10 cellular contexts compared by ENCODE assay signal in genomic region chr3:122858373-122858772, GRCh38.
A peak's percentile ranks its signal among the peaks of the same experiment; 100 is the strongest.
DNase-seq lines count a peak whose midpoint lies in the region; ATAC-seq, FAIRE-seq and TF ChIP-seq lines count a peak whose summit lies in the region.
"Had no signal": no experiment of that assay in that cellular context is flagged by ENCODE, and none has a peak within 500 bp of the region (broad histone marks: within the 10 kb centered on the region; RNA-seq: fewer than 3 reads in every experiment).

No MANE protein-coding gene starts in this region.

- no peak overlapping the region for H3K27ac Mint-ChIP-seq in activated T-cell treated with anti-CD3 and anti-CD28 coated beads, Interleukin-2, amount 50 U/mL, for 24 hours
- H3K27ac Mint-ChIP-seq in activated T-helper 1 cell treated with anti-CD3 and anti-CD28 coated beads, Interleukin-12 subunit alpha, Interleukin-12 subunit beta, Interleukin-2, Interleukin-4 antibody, amounts not matched to agents 30 ng/mL and 10 ng/mL and 1 ng/mL, durations not matched to agents 14 hours and 24 hours and 36 hours = no peak overlapping the region

- no peak overlapping the region for H3K4me3 Mint-ChIP-seq in activated T-cell treated with anti-CD3 and anti-CD28 coated beads, Interleukin-2, amount 50 U/mL, for 24 hours
- H3K4me3 Mint-ChIP-seq in activated T-helper 1 cell treated with anti-CD3 and anti-CD28 coated beads, Interleukin-12 subunit alpha, Interleukin-12 subunit beta, Interleukin-2, Interleukin-4 antibody, amounts not matched to agents 30 ng/mL and 10 ng/mL and 1 ng/mL, durations not matched to agents 14 hours and 24 hours and 36 hours = no peak overlapping the region

- no peak for TF ChIP-seq POLR2A in heart left ventricle (IDR thresholded peaks at IDR 0.05)

- no peaks in the 10 kb centered on the region for H3K9me3 Mint-ChIP-seq in activated T-cell treated with anti-CD3 and anti-CD28 coated beads, Interleukin-2, amount 50 U/mL, for 24 hours
- no peaks in the 10 kb centered on the region for H3K9me3 Mint-ChIP-seq in activated T-helper 1 cell treated with anti-CD3 and anti-CD28 coated beads, Interleukin-12 subunit alpha, Interleukin-12 subunit beta, Interleukin-2, Interleukin-4 antibody, amounts not matched to agents 30 ng/mL and 10 ng/mL and 1 ng/mL, durations not matched to agents 14 hours and 24 hours and 36 hours

- H3K4me3 ChIP-seq in heart left ventricle (no peak overlapping the region), foreskin fibroblast (ENCODE audit: low read depth in 1 of 2, low read length in 2 of 2) (no peak overlapping the region)
- H3K4me3 ChIP-seq: sigmoid colon had no signal

- peaks cover 0 to 62% (median 10%) of the 10 kb centered on the region in 9 donors for H3K36me3 ChIP-seq in heart left ventricle

- intact Hi-C loops in heart left ventricle (cut with DNase I) = loop anchor here in 3 of 10 donors (5.0 to 10.0 kb wide), 2 partner anchors 169 to 396 kb away; partner anchors contain the start of gene SEMA5B (in 2 of the 3)
- intact Hi-C loops in left cardiac atrium (cut with DNase I) = no loop called here
- intact Hi-C loops in activated T-helper 1 cell treated with anti-CD3 and anti-CD28 coated beads, Interleukin-12 subunit alpha, Interleukin-12 subunit beta, Interleukin-2, Interleukin-4 antibody, amounts not matched to agents 30 ng/mL and 10 ng/mL and 1 ng/mL, durations not matched to agents 14 hours and 24 hours and 36 hours (cut with micrococcal nuclease) = loop anchor here (1.0 to 5.0 kb wide), 2 partner anchors 61 to 170 kb away; partner anchors contain the start of gene SLC49A4

- H3K4me1 Mint-ChIP-seq in activated T-cell treated with anti-CD3 and anti-CD28 coated beads, Interleukin-2, amount 50 U/mL, for 24 hours (ENCODE audit: low read depth) = peaks cover 8% of the 10 kb centered on the region
- peaks cover 9% of the 10 kb centered on the region for H3K4me1 Mint-ChIP-seq in activated T-helper 1 cell treated with anti-CD3 and anti-CD28 coated beads, Interleukin-12 subunit alpha, Interleukin-12 subunit beta, Interleukin-2, Interleukin-4 antibody, amounts not matched to agents 30 ng/mL and 10 ng/mL and 1 ng/mL, durations not matched to agents 14 hours and 24 hours and 36 hours (ENCODE audit: low read depth)

- no peaks in the 10 kb centered on the region for H3K4me1 ChIP-seq in heart left ventricle
- H3K4me1 ChIP-seq: sigmoid colon had no signal

- no peak for FAIRE-seq in urothelium cell line (lab: Jason Lieb, UNC)

- no peak for ATAC-seq in heart left ventricle
- ATAC-seq in left cardiac atrium = no peak

- H3K36me3 Mint-ChIP-seq in activated T-cell treated with anti-CD3 and anti-CD28 coated beads, Interleukin-2, amount 50 U/mL, for 24 hours (ENCODE audit: low read depth) = peaks cover 24% of the 10 kb centered on the region
- peaks cover 4% of the 10 kb centered on the region for H3K36me3 Mint-ChIP-seq in activated T-helper 1 cell treated with anti-CD3 and anti-CD28 coated beads, Interleukin-12 subunit alpha, Interleukin-12 subunit beta, Interleukin-2, Interleukin-4 antibody, amounts not matched to agents 30 ng/mL and 10 ng/mL and 1 ng/mL, durations not matched to agents 14 hours and 24 hours and 36 hours (ENCODE audit: low read depth)

- H3K27me3 Mint-ChIP-seq in activated T-cell treated with anti-CD3 and anti-CD28 coated beads, Interleukin-2, amount 50 U/mL, for 24 hours = no peaks in the 10 kb centered on the region
- no peaks in the 10 kb centered on the region for H3K27me3 Mint-ChIP-seq in activated T-helper 1 cell treated with anti-CD3 and anti-CD28 coated beads, Interleukin-12 subunit alpha, Interleukin-12 subunit beta, Interleukin-2, Interleukin-4 antibody, amounts not matched to agents 30 ng/mL and 10 ng/mL and 1 ng/mL, durations not matched to agents 14 hours and 24 hours and 36 hours (ENCODE audit: insufficient read depth)

- TF ChIP-seq CTCF in heart left ventricle (IDR thresholded peaks at IDR 0.05) (peak in 11 of 12 donors; percentile 18 to 60 (median 40)), foreskin fibroblast (IDR thresholded peaks at IDR 0.05; ENCODE audit: low read depth, low read length) (peak; percentile 27)

- 82 to 92% (median 85%) methylated on average over 1 of the region's 1 CpG for WGBS in heart left ventricle, 4 donors

- no peaks in the 10 kb centered on the region for H3K27me3 ChIP-seq in heart left ventricle
- H3K27me3 ChIP-seq: sigmoid colon had no signal

- no peaks in the 10 kb centered on the region for H3K9me3 ChIP-seq in heart left ventricle
- H3K9me3 ChIP-seq: sigmoid colon had no signal

- no peak for DNase-seq in heart left ventricle
- no peak for DNase-seq in left cardiac atrium
- DNase-seq in RKO (ENCODE audit: low spot score) = peak; percentile 41
- peak; percentile 10 to 59 for DNase-seq in foreskin fibroblast
- peak; percentile 23 for DNase-seq in urothelium cell line (ENCODE audit: low spot score)
- DNase-seq in activated T-cell treated with anti-CD3 and anti-CD28 coated beads, Interleukin-2, amount 50 U/mL, for 24 hours = no peak
- no peak for DNase-seq in stimulated activated CD4-positive, alpha-beta T cell treated with anti-CD3 and anti-CD28 coated beads, Interleukin-12 subunit alpha, Interleukin-12 subunit beta, amount 100 ng/mL, for 4 hours
- no peak for DNase-seq in activated T-helper 1 cell treated with anti-CD3 and anti-CD28 coated beads, Interleukin-12 subunit alpha, Interleukin-12 subunit beta, Interleukin-2, Interleukin-4 antibody, amounts not matched to agents 30 ng/mL and 10 ng/mL and 1 ng/mL, durations not matched to agents 14 hours and 24 hours and 36 hours (ENCODE audit: low spot score)
- DNase-seq: sigmoid colon, T-helper 2 cell had no signal

- no peak overlapping the region for H3K27ac ChIP-seq in heart left ventricle
- H3K27ac ChIP-seq: sigmoid colon had no signal

Comparison
In these comparisons a context has a peak if more than half of its experiments do, and no peak if none do; other contexts are left out.
1. DNase-seq: peak in RKO (single experiment), foreskin fibroblast (2 of 2) and urothelium cell line (single experiment); none in heart left ventricle (0 of 5), left cardiac atrium (single experiment), activated T-cell treated with anti-CD3 and anti-CD28 coated beads, Interleukin-2, amount 50 U/mL, for 24 hours (single experiment), stimulated activated CD4-positive, alpha-beta T cell treated with anti-CD3 and anti-CD28 coated beads, Interleukin-12 subunit alpha, Interleukin-12 subunit beta, amount 100 ng/mL, for 4 hours (single experiment) and activated T-helper 1 cell treated with anti-CD3 and anti-CD28 coated beads, Interleukin-12 subunit alpha, Interleukin-12 subunit beta, Interleukin-2, Interleukin-4 antibody, amounts not matched to agents 30 ng/mL and 10 ng/mL and 1 ng/mL, durations not matched to agents 14 hours and 24 hours and 36 hours (single experiment).